In the genomic region with DNA sequence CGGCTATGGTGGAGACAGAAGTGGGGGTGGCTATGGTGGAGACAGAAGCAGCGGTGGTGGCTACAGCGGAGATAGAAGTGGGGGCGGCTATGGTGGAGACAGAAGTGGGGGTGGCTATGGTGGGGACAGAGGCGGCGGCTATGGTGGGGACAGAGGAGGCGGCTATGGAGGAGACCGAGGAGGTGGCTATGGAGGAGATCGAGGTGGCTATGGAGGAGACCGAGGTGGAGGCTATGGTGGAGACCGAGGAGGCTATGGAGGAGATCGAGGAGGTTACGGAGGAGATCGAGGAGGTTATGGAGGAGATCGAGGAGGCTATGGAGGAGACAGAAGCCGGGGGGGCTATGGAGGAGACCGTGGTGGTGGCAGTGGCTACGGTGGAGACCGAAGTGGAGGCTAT, we compare ENCODE assay signal across 20 cellular contexts. TPM values are rescaled to one million over a fixed set of nuclear protein-coding genes. Genes with fewer than 3 reads are reported as not detected.
"Had no signal": no experiment of that assay in that cellular context is flagged by ENCODE, and none has a peak within 500 bp of the region (broad histone marks: within the 10 kb centered on the region; RNA-seq: fewer than 3 reads in every experiment).

No MANE protein-coding gene starts in this region.

- H3K27me3 ChIP-seq: esophagus squamous epithelium, heart right ventricle, left lung had no signal

- H3K4me3 ChIP-seq: esophagus squamous epithelium, heart right ventricle, left lung, thoracic aorta had no signal

- H3K9me3 ChIP-seq: esophagus squamous epithelium, heart right ventricle, left lung, thoracic aorta had no signal

- H3K27ac Mint-ChIP-seq: activated CD4-positive, alpha-beta T cell treated with anti-CD3 and anti-CD28 coated beads, Interleukin-2, amount 10 ng/mL, durations not matched to agents 7 days and 5 days; activated CD8-positive, alpha-beta T cell treated with anti-CD3 and anti-CD28 coated beads, Interleukin-2, amount 10 ng/mL, durations not matched to agents 7 days and 5 days had no signal

- DNase-seq: activated CD4-positive, alpha-beta T cell treated with anti-CD3 and anti-CD28 coated beads, Interleukin-2, amount 10 ng/mL, durations not matched to agents 7 days and 5 days; activated CD8-positive, alpha-beta T cell treated with anti-CD3 and anti-CD28 coated beads, Interleukin-2, amount 10 ng/mL, durations not matched to agents 7 days and 5 days; activated gamma-delta T cell; activated T-cell treated with anti-CD3 and anti-CD28 coated beads, Interleukin-2, amount 50 U/mL, for 4 hours; dermis blood vessel endothelial cell; effector memory CD4-positive, alpha-beta T cell; esophagus squamous epithelium; heart right ventricle; left lung; nephron progenitor cell; T-helper 9 cell had no signal

- H3K4me3 Mint-ChIP-seq: activated CD4-positive, alpha-beta T cell treated with anti-CD3 and anti-CD28 coated beads, Interleukin-2, amount 10 ng/mL, durations not matched to agents 7 days and 5 days; activated CD8-positive, alpha-beta T cell treated with anti-CD3 and anti-CD28 coated beads, Interleukin-2, amount 10 ng/mL, durations not matched to agents 7 days and 5 days; activated naive CD4-positive, alpha-beta T cell treated with anti-CD3 and anti-CD28 coated beads, Interleukin-2, amount 50 U/mL, for 24 hours; activated T-cell treated with anti-CD3 and anti-CD28 coated beads, Interleukin-2, amount 50 U/mL, for 4 hours; nephron progenitor cell had no signal

- ATAC-seq: activated CD8-positive, alpha-beta T cell treated with anti-CD3 and anti-CD28 coated beads, Interleukin-2, amount 10 ng/mL, durations not matched to agents 7 days and 5 days; activated T-cell treated with anti-CD3 and anti-CD28 coated beads, Interleukin-2, amount 50 U/mL, for 4 hours; left lung had no signal

- H3K27ac ChIP-seq: esophagus squamous epithelium, heart right ventricle, left lung, thoracic aorta had no signal

- H3K27me3 Mint-ChIP-seq: activated CD4-positive, alpha-beta T cell treated with anti-CD3 and anti-CD28 coated beads, Interleukin-2, amount 10 ng/mL, durations not matched to agents 7 days and 5 days; activated naive CD4-positive, alpha-beta T cell treated with anti-CD3 and anti-CD28 coated beads, Interleukin-2, amount 50 U/mL, for 24 hours had no signal

- H3K4me1 ChIP-seq: esophagus squamous epithelium, left lung had no signal

- H3K9me3 Mint-ChIP-seq: activated CD4-positive, alpha-beta T cell treated with anti-CD3 and anti-CD28 coated beads, Interleukin-2, amount 10 ng/mL, durations not matched to agents 7 days and 5 days; activated naive CD4-positive, alpha-beta T cell treated with anti-CD3 and anti-CD28 coated beads, Interleukin-2, amount 50 U/mL, for 24 hours; activated T-cell treated with anti-CD3 and anti-CD28 coated beads, Interleukin-2, amount 50 U/mL, for 4 hours; nephron progenitor cell had no signal

RNA-seq across cellular contexts. Expression of a gene that starts 24.1 kb away (rescaled TPM):
- total RNA-seq: dermis blood vessel endothelial cell, endothelial cell of umbilical vein, heart right ventricle, kidney epithelial cell, lung microvascular endothelial cell, myocyte, omental fat pad, posterior vena cava, skeletal muscle tissue, thoracic aorta had no signal
- polyA plus RNA-seq: endothelial cell of umbilical vein, heart right ventricle had no signal

RNA-seq across cellular contexts. Expression of a gene that starts 35.6 kb away (rescaled TPM):
- total RNA-seq: endothelial cell of umbilical vein, kidney epithelial cell had no signal
- polyA plus RNA-seq: endothelial cell of umbilical vein had no signal

RNA-seq across cellular contexts. Expression of a gene that starts 49.1 kb away (rescaled TPM):
- total RNA-seq: activated CD4-positive, alpha-beta T cell treated with anti-CD3 and anti-CD28 coated beads, Interleukin-2, amount 10 ng/mL, durations not matched to agents 7 days and 5 days; activated CD8-positive, alpha-beta T cell treated with anti-CD3 and anti-CD28 coated beads, Interleukin-2, amount 10 ng/mL, durations not matched to agents 7 days and 5 days had no signal
